ENCODE assay signal across 9 cellular contexts in genomic region chr1:10074059-10074854, GRCh38. TPM values are rescaled to one million over a fixed set of nuclear protein-coding genes. Genes with fewer than 3 reads are reported as not detected.
DNase-seq lines count a peak whose midpoint lies in the region; ATAC-seq, FAIRE-seq and TF ChIP-seq lines count a peak whose summit lies in the region.
"Had no signal": no experiment of that assay in that cellular context is flagged by ENCODE, and none has a peak within 500 bp of the region (broad histone marks: within the 10 kb centered on the region; RNA-seq: fewer than 3 reads in every experiment).

No MANE protein-coding gene starts in this region.

- peak; percentile 27 to 38 for DNase-seq in A549 (ENCODE audit: low read depth in 1 of 2, low spot score in 1 of 2)
- peak; percentile 90 for DNase-seq in SKM-1 (lab: John Stamatoyannopoulos, UW; ENCODE audit: unreplicated experiment)
- peak; percentile 92 for DNase-seq in islet precursor cell
- DNase-seq in stimulated activated CD4-positive, alpha-beta T cell treated with anti-CD3 and anti-CD28 coated beads, Interleukin-4, amount 100 ng/mL, for 48 hours (ENCODE audit: low read depth in 2 of 2): peak; percentile 38 to 64
- DNase-seq in spleen: no peak

- TF ChIP-seq CTCF in A549 (IDR thresholded peaks at IDR 0.05): no peak
- TF ChIP-seq CTCF in spleen (IDR thresholded peaks at IDR 0.05 in 8 of 11, conservative IDR thresholded peaks at IDR 0.05 in 3 of 11): no peak

- H3K27ac ChIP-seq in A549: peak overlapping the region; percentile 51 to 68; a peak in 3 of 6 replicates
- H3K27ac ChIP-seq in angular gyrus (ENCODE audit: low read depth, low read length): peak overlapping the region; percentile 83
- peak overlapping the region in 3 of 8 donors; percentile 1 to 18 (median 2) for H3K27ac ChIP-seq in spleen

- no peak for TF ChIP-seq RAD21 in A549 (conservative IDR thresholded peaks at IDR 0.05 in 1 of 2, IDR thresholded peaks at IDR 0.05 in 1 of 2)

- TF ChIP-seq EP300 in A549 (IDR thresholded peaks at IDR 0.05): no peak

- peaks cover 0 to 53% (median 2%) of the 10 kb centered on the region in 6 donors for H3K36me3 ChIP-seq in spleen

- 38% methylated on average over 5 of the region's 5 CpGs for WGBS in A549 (ENCODE audit: missing lambda C conversion rate)
- WGBS in spleen, 5 donors: 29 to 44% (median 40%) methylated on average over 5 of the region's 5 CpGs

- intact Hi-C loops in spleen (cut with DNase I; ENCODE audit: low total_unique reads): no loop called here

- ATAC-seq in A549: peak; percentile 93 to 97
- ATAC-seq in GM21619 (IDR thresholded peaks at IDR 0.05; ENCODE audit: unreplicated experiment): peak; percentile 82
- ATAC-seq in GM18867 (IDR thresholded peaks at IDR 0.05; ENCODE audit: unreplicated experiment): no peak

- H3K4me2 ChIP-seq in A549: peak overlapping the region; percentile 42; the same call in 2 of the 3 replicates

- CTCF ChIA-PET in A549 (lab: Yijun Ruan, JAX): no interaction called here

- TF ChIP-seq POLR2A in A549 (IDR thresholded peaks at IDR 0.05; ENCODE audit: low read length): no peak
- TF ChIP-seq POLR2A in spleen (IDR thresholded peaks at IDR 0.05): no peak

- FAIRE-seq in A549 (lab: Jason Lieb, UNC): no peak
- FAIRE-seq: frontal cortex had no signal

- H3K9me3 ChIP-seq in A549 (no peaks in the 10 kb centered on the region), spleen (no peaks in the 10 kb centered on the region)

- POLR2A ChIA-PET in A549 (lab: Yijun Ruan, JAX): no interaction called here

- H3K4me1 ChIP-seq in A549: peaks cover 18% of the 10 kb centered on the region
- H3K4me1 ChIP-seq in spleen: peaks cover 0 to 27% (median 16%) of the 10 kb centered on the region in 6 donors

- no peaks in the 10 kb centered on the region for H3K27me3 ChIP-seq in spleen (replicated peaks in 1 of 7)

- H3K4me3 ChIP-seq in A549 (no peak overlapping the region), spleen (no peak overlapping the region)

TF ChIP-seq in A549, 52 proteins besides CTCF, POLR2A, EP300 and RAD21:
- TF ChIP-seq FOSL2 (IDR thresholded peaks at IDR 0.05) (no peak), FOSL2 (CRISPR knock-in tag; IDR thresholded peaks at IDR 0.05) (peak; percentile 17; the same call in 1 of the 2 replicates), JUN (IDR thresholded peaks at IDR 0.05) (no peak)
TF ChIP-seq in A549: peak in this region for 1.

RNA-seq across cellular contexts. Expression of gene UBE4B, which starts 41.5 kb away (rescaled TPM):
- polyA plus RNA-seq in A549 (2011; rRNA removed) (13.5 and 19.5 TPM in 2 replicates), A549 (2017; fragmentation: RNase III; extraction: RNeasy Plus Mini Kit Qiagen cat#74134 plus additional on column Dnase treatment) (14.8 to 15.7 TPM (median 15.1 TPM) in 3 replicates), spleen (10 to 100 TPM in 2 of 3 donors, 1 to 10 TPM in 1; 8.8 to 12.7 (median 11.7) TPM)
- polyA plus RNA-seq in A549 (2012; cell fraction: cytosol; rRNA removed): 9.4 and 10.0 TPM in 2 replicates
- 18.4 and 25.8 TPM in 2 replicates for polyA plus RNA-seq in A549 (2012; cell fraction: nucleus; rRNA removed)
- 14.9 and 16.4 TPM in 2 replicates for polyA minus RNA-seq in A549 (2011; rRNA and poly(A)+ RNA removed)
- total RNA-seq in spleen: 10 to 100 TPM; 27.0 to 53.8 (median 40.8) TPM
